In genomic region chr9:126611188-126611587, GRCh38 we compare ENCODE assay signal across 11 cellular contexts. TPM values are rescaled to one million over a fixed set of nuclear protein-coding genes. Genes with fewer than 3 reads are reported as not detected.
A peak's percentile ranks its signal among the peaks of the same experiment; 100 is the strongest.
DNase-seq lines count a peak whose midpoint lies in the region; ATAC-seq, FAIRE-seq and TF ChIP-seq lines count a peak whose summit lies in the region.
"Had no signal": no experiment of that assay in that cellular context is flagged by ENCODE, and none has a peak within 500 bp of the region (broad histone marks: within the 10 kb centered on the region; RNA-seq: fewer than 3 reads in every experiment).

No MANE protein-coding gene starts in this region.

- DNase-seq in 8988T (peak; percentile 31), chondrocyte (ENCODE audit: low spot score) (peak; percentile 82), naive B cell (no peak), aorta (no peak), medulla oblongata (ENCODE audit: extremely low spot score) (no peak), small intestine (no peak)

- H3K4me3 ChIP-seq in aorta (ENCODE audit: low read length in 2 of 2), result no peak overlapping the region
- H3K4me3 ChIP-seq in small intestine (ENCODE audit: low read depth in 1 of 2, low read length in 2 of 2), result no peak overlapping the region

- no peak overlapping the region for H3K27ac ChIP-seq in aorta (ENCODE audit: low read depth in 1 of 2, low read length in 2 of 2)
- no peak overlapping the region for H3K27ac ChIP-seq in small intestine (ENCODE audit: low read depth in 1 of 2, low read length in 1 of 2)
- H3K27ac ChIP-seq: Peyer's patch had no signal

- H3K9me3 Mint-ChIP-seq in chondrocyte (ENCODE audit: low read depth) (no peaks in the 10 kb centered on the region), naive B cell (peaks cover 0 to 1% (median 0%) of the 10 kb centered on the region in 7 donors)

- no peak for TF ChIP-seq CTCF in chondrocyte (IDR thresholded peaks at IDR 0.05)

- H3K27me3 ChIP-seq in aorta (ENCODE audit: control insufficient read depth in 1 of 2, insufficient read depth in 2 of 2, low read length in 1 of 2), result no peaks in the 10 kb centered on the region
- peaks cover 19 to 50% of the 10 kb centered on the region in 2 donors for H3K27me3 ChIP-seq in small intestine (ENCODE audit: control insufficient read depth in 2 of 2, insufficient read depth in 2 of 2, low read length in 2 of 2)

- 2 to 4% methylated on average over 25 of the region's 25 CpGs for WGBS in aorta, 2 donors
- 5 to 8% (median 6%) methylated on average over 21 to 25 of the region's 25 CpGs for WGBS in small intestine, 3 donors

- H3K36me3 Mint-ChIP-seq in chondrocyte (ENCODE audit: low read depth) (no peaks in the 10 kb centered on the region), naive B cell (no peaks in the 10 kb centered on the region)

- H3K4me3 Mint-ChIP-seq in chondrocyte (ENCODE audit: unreplicated experiment) (no peak overlapping the region), naive B cell (peak overlapping the region in 7 of 8 donors; percentile 59 to 88 (median 73))

- H3K9ac ChIP-seq in ES-I3 (ENCODE audit: low read depth, low read length), result peak overlapping the region; percentile 44; the same call in 1 of the 2 replicates

- H3K27ac Mint-ChIP-seq in chondrocyte (ENCODE audit: unreplicated experiment) (no peak overlapping the region), naive B cell (peak overlapping the region in 1 of 6 donors; percentile 56)

- H3K27me3 Mint-ChIP-seq in chondrocyte (ENCODE audit: low read depth) (peaks cover 52% of the 10 kb centered on the region), naive B cell (peaks cover 46 to 78% (median 78%) of the 10 kb centered on the region in 3 donors)

- H3K9me3 ChIP-seq in ES-I3 (ENCODE audit: control insufficient read depth, insufficient read depth, low read length) (no peaks in the 10 kb centered on the region), aorta (ENCODE audit: control insufficient read depth, low read length) (no peaks in the 10 kb centered on the region), small intestine (ENCODE audit: control insufficient read depth, low read depth) (no peaks in the 10 kb centered on the region)
- H3K9me3 ChIP-seq: Peyer's patch had no signal

- intact Hi-C loops in aorta (cut with DNase I), result no loop called here

- H3K4me1 Mint-ChIP-seq in chondrocyte (ENCODE audit: low read depth), result peaks cover 24% of the 10 kb centered on the region
- H3K4me1 Mint-ChIP-seq in naive B cell, result peaks cover 15 to 31% (median 30%) of the 10 kb centered on the region in 3 donors

- ATAC-seq in naive B cell (ENCODE audit: low read depth in 2 of 2) (no peak), aorta (ENCODE audit: low FRiP score) (no peak), SK-N-SH treated with all-trans-retinoic acid at 6 μM for 48 hours (no peak; the same call in 2 of the 3 replicates)

- H3K36me3 ChIP-seq in ES-I3 (ENCODE audit: insufficient read depth, low read length) (no peaks in the 10 kb centered on the region), aorta (ENCODE audit: control insufficient read depth in 1 of 2, insufficient read depth in 2 of 2, low read length in 1 of 2) (no peaks in the 10 kb centered on the region), small intestine (ENCODE audit: control insufficient read depth in 2 of 2, insufficient read depth in 2 of 2, low read length in 2 of 2) (no peaks in the 10 kb centered on the region)
- H3K36me3 ChIP-seq: Peyer's patch had no signal

- H3K4me1 ChIP-seq in ES-I3 (ENCODE audit: insufficient read depth, low read length) (peaks cover 4% of the 10 kb centered on the region; the same call in 1 of the 2 replicates), aorta (ENCODE audit: control insufficient read depth in 1 of 2, insufficient read depth in 2 of 2, low read length in 2 of 2) (no peaks in the 10 kb centered on the region), small intestine (ENCODE audit: control insufficient read depth in 2 of 2, insufficient read depth in 1 of 2, low read depth in 1 of 2, low read length in 1 of 2) (peaks cover 0 to 4% of the 10 kb centered on the region in 2 donors)

- no peak for FAIRE-seq in small intestine (lab: Jason Lieb, UNC)

TF ChIP-seq in SK-N-SH treated with all-trans-retinoic acid at 6 μM for 48 hours, 23 proteins besides CTCF, POLR2A, EP300 and RAD21 (continues in another document):
- no peak for TF ChIP-seq CREB5 (CRISPR knock-in tag; IDR thresholded peaks at IDR 0.05; ENCODE audit: low read depth)
- no peak for TF ChIP-seq ZFP3 (CRISPR knock-in tag; IDR thresholded peaks at IDR 0.05)
- TF ChIP-seq ZNF565 (CRISPR knock-in tag; conservative IDR thresholded peaks at IDR 0.05; ENCODE audit: low read depth), result no peak
- TF ChIP-seq ESRRG (CRISPR knock-in tag; IDR thresholded peaks at IDR 0.05), result no peak
- TF ChIP-seq CSDC2 (CRISPR knock-in tag; IDR thresholded peaks at IDR 0.05), result no peak
- TF ChIP-seq, protein P1, sequence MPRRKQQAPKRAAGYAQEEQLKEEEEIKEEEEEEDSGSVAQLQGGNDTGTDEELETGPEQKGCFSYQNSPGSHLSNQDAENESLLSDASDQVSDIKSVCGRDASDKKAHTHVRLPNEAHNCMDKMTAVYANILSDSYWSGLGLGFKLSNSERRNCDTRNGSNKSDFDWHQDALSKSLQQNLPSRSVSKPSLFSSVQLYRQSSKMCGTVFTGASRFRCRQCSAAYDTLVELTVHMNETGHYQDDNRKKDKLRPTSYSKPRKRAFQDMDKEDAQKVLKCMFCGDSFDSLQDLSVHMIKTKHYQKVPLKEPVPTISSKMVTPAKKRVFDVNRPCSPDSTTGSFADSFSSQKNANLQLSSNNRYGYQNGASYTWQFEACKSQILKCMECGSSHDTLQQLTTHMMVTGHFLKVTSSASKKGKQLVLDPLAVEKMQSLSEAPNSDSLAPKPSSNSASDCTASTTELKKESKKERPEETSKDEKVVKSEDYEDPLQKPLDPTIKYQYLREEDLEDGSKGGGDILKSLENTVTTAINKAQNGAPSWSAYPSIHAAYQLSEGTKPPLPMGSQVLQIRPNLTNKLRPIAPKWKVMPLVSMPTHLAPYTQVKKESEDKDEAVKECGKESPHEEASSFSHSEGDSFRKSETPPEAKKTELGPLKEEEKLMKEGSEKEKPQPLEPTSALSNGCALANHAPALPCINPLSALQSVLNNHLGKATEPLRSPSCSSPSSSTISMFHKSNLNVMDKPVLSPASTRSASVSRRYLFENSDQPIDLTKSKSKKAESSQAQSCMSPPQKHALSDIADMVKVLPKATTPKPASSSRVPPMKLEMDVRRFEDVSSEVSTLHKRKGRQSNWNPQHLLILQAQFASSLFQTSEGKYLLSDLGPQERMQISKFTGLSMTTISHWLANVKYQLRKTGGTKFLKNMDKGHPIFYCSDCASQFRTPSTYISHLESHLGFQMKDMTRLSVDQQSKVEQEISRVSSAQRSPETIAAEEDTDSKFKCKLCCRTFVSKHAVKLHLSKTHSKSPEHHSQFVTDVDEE (CRISPR knock-in tag; IDR thresholded peaks at IDR 0.05), result no peak
- no peak for TF ChIP-seq GLIS3 (CRISPR knock-in tag; IDR thresholded peaks at IDR 0.05)
- TF ChIP-seq SNAI2 (CRISPR knock-in tag; IDR thresholded peaks at IDR 0.05), result no peak
- TF ChIP-seq TOX (CRISPR knock-in tag; IDR thresholded peaks at IDR 0.05; ENCODE audit: borderline replicate concordance), result no peak
- no peak for TF ChIP-seq ISL1 (CRISPR knock-in tag; IDR thresholded peaks at IDR 0.05)
- TF ChIP-seq BACH2 (CRISPR knock-in tag; IDR thresholded peaks at IDR 0.05; ENCODE audit: borderline replicate concordance), result no peak
- TF ChIP-seq, protein P2, sequence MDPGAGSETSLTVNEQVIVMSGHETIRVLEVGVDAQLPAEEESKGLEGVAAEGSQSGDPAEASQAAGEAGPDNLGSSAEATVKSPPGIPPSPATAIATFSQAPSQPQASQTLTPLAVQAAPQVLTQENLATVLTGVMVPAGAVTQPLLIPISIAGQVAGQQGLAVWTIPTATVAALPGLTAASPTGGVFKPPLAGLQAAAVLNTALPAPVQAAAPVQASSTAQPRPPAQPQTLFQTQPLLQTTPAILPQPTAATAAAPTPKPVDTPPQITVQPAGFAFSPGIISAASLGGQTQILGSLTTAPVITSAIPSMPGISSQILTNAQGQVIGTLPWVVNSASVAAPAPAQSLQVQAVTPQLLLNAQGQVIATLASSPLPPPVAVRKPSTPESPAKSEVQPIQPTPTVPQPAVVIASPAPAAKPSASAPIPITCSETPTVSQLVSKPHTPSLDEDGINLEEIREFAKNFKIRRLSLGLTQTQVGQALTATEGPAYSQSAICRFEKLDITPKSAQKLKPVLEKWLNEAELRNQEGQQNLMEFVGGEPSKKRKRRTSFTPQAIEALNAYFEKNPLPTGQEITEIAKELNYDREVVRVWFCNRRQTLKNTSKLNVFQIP (CRISPR knock-in tag; IDR thresholded peaks at IDR 0.05; ENCODE audit: borderline replicate concordance, low read depth), result no peak
- TF ChIP-seq PATZ1 (CRISPR knock-in tag; IDR thresholded peaks at IDR 0.05; ENCODE audit: borderline replicate concordance), result no peak

RNA-seq across cellular contexts. Expression of gene LMX1B, which starts 2.5 kb away (rescaled TPM):
- total RNA-seq in chondrocyte (0.17 TPM in 1 of 3 replicates, not detected in the others), aorta (1 to 10 TPM in 1 of 2 donors, under 1 TPM in 1; 0.32 to 1.6 TPM)
- polyA plus RNA-seq in naive B cell (ENCODE audit: low read depth in 6 of 6) (not detected), aorta (not detected), small intestine (under 1 TPM in 1 of 3 donors, not detected in 2; 0.13 TPM)
- total RNA-seq: Peyer's patch, renal cortical epithelial cell, urinary bladder had no signal

Comparison
In these comparisons a context has a peak if more than half of its experiments do, and no peak if none do; other contexts are left out.
1. DNase-seq: peak in 8988T (single experiment) and chondrocyte (single experiment); none in naive B cell (single experiment), aorta (0 of 2), medulla oblongata (single experiment) and small intestine (single experiment).